Comparison of ENCODE assay signal across 10 cellular contexts in the genomic region with DNA sequence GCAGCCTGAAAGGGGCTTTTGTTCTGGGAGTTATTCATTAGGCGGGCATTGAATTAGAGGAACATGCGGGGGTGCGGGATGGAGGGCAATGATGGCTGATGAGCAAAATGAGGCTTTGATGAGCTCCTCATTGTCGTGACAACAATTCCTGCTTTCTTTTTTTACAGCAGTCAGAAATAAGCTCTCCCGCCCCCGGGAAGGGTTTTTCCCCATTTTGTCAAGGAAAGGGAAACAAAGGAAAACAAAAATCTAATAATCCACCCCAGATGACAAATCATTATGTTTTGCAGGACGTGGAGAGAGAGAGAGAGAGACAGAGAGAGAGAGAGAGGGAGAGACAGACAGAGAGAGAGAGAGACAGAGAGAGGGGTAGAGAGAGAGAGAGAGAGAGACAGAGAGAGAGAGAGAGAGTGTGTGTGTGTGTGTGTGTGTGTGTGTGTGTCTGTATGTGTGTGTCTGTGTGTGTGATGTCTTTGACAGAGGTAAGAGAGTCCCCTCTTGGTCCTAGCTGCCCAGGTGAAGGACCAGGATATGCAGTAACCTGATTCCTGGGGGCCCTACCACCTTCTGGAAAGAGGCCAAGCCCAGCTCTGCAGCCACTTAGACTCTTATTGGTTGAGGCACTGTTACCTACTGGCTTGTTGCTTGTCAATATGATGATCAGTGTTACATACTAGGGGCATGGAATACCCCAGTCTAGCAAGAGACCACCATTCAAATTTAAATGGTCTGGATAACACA. TPM values are rescaled to one million over a fixed set of nuclear protein-coding genes. Genes with fewer than 3 reads are reported as not detected.
DNase-seq lines count a peak whose midpoint lies in the region; ATAC-seq and TF ChIP-seq lines count a peak whose summit lies in the region.
"Had no signal": no experiment of that assay in that cellular context is flagged by ENCODE, and none has a peak within 500 bp of the region (broad histone marks: within the 10 kb centered on the region; RNA-seq: fewer than 3 reads in every experiment).

No MANE protein-coding gene starts in this region.

- no peaks in the 10 kb centered on the region for H3K36me3 ChIP-seq in PC-9 (ENCODE audit: low read depth)
- H3K36me3 ChIP-seq in smooth muscle cell (ENCODE audit: low read depth): peaks cover 8% of the 10 kb centered on the region
- H3K36me3 ChIP-seq: esophagus squamous epithelium, neutrophil had no signal

- H3K4me2 ChIP-seq in PC-9 (peak overlapping the region; percentile 36; the same call in 1 of the 2 replicates), smooth muscle cell (peak overlapping the region; percentile 64)

- H3K4me1 Mint-ChIP-seq in glutamatergic neuron (ENCODE audit: low read depth, unreplicated experiment): peaks cover 22% of the 10 kb centered on the region

- ATAC-seq in HG03039 (IDR thresholded peaks at IDR 0.05; ENCODE audit: unreplicated experiment): no peak

- H3K9ac ChIP-seq in smooth muscle cell (ENCODE audit: low read depth): no peak overlapping the region

- POLR2A ChIA-PET in PC-9 (lab: Charles Lee; ENCODE audit: unreplicated experiment): no interaction called here

- no peaks in the 10 kb centered on the region for H3K36me3 Mint-ChIP-seq in glutamatergic neuron (ENCODE audit: unreplicated experiment)

- H2AFZ ChIP-seq in PC-9 (no peak overlapping the region), smooth muscle cell (ENCODE audit: low read depth) (no peak overlapping the region)

- H3F3A ChIP-seq in PC-9 (ENCODE audit: insufficient read depth, low read depth) (no peaks in the 10 kb centered on the region; the same call in 1 of the 2 replicates), smooth muscle cell (ENCODE audit: low read depth) (peaks cover 4% of the 10 kb centered on the region)

- no peaks in the 10 kb centered on the region for H3K27me3 ChIP-seq in PC-9 (ENCODE audit: insufficient read depth, low read depth)
- no peaks in the 10 kb centered on the region for H3K27me3 ChIP-seq in smooth muscle cell (ENCODE audit: low read depth)
- H3K27me3 ChIP-seq: esophagus squamous epithelium had no signal

- peaks cover 2% of the 10 kb centered on the region for H3K27me3 Mint-ChIP-seq in glutamatergic neuron (ENCODE audit: unreplicated experiment)

- TF ChIP-seq CTCF in PC-9 (conservative IDR thresholded peaks at IDR 0.05) (no peak), glutamatergic neuron (IDR thresholded peaks at IDR 0.05; ENCODE audit: partially characterized antibody, unreplicated experiment) (no peak), smooth muscle cell (IDR thresholded peaks at IDR 0.05; ENCODE audit: borderline replicate concordance, insufficient read depth, poor library complexity, severe bottlenecking) (no peak)

- WGBS in smooth muscle cell (ENCODE audit: low lambda C conversion rate): 39% methylated on average over 7 of the region's 7 CpGs

- peak overlapping the region; percentile 45 for H3K27ac Mint-ChIP-seq in glutamatergic neuron (ENCODE audit: unreplicated experiment)

- BruUV-seq in PC-9 (replicated peaks; lab: Mats Ljungman, UMichigan): no TSS peak

- DNase-seq in NCI-H1092 (lab: John Stamatoyannopoulos, UW) (peak; percentile 84), PC-9 (no peak), glutamatergic neuron (no peak), smooth muscle cell (lab: John Stamatoyannopoulos, UW; ENCODE audit: unreplicated experiment) (no peak), HT-29 (ENCODE audit: low spot score) (no peak), NAMALWA (ENCODE audit: low spot score) (no peak), Kasumi-1 (lab: John Stamatoyannopoulos, UW) (no peak)
- DNase-seq: esophagus squamous epithelium had no signal

- H3K4me3 ChIP-seq in PC-9: no peak overlapping the region
- no peak overlapping the region for H3K4me3 ChIP-seq in smooth muscle cell
- H3K4me3 ChIP-seq: esophagus squamous epithelium had no signal

- CTCF ChIA-PET in PC-9 (lab: Charles Lee): interaction anchor here (0.5 to 1.4 kb wide), 14 partner anchors 13 to 1023 kb away, joined by 3 to 13 read pairs (median 4); no protein-coding TSS in a partner anchor

- H3K27ac ChIP-seq in PC-9 (no peak overlapping the region), smooth muscle cell (ENCODE audit: low read depth) (peak overlapping the region; percentile 60)
- H3K27ac ChIP-seq: neutrophil had no signal

- intact Hi-C loops in PC-9 (cut with micrococcal nuclease; ENCODE audit: unreplicated experiment): loop anchor here (1.0 to 10.0 kb wide), 5 partner anchors 42 to 564 kb away; a partner anchor contains a TSS

- H3K9me3 ChIP-seq in PC-9 (ENCODE audit: insufficient read depth, low read depth): no peaks in the 10 kb centered on the region
- H3K9me3 ChIP-seq in smooth muscle cell (replicated peaks; ENCODE audit: low read depth): no peaks in the 10 kb centered on the region
- H3K9me3 ChIP-seq: esophagus squamous epithelium, neutrophil had no signal

- H3K79me2 ChIP-seq in PC-9 (ENCODE audit: low read depth): no peaks in the 10 kb centered on the region
- no peaks in the 10 kb centered on the region for H3K79me2 ChIP-seq in smooth muscle cell (ENCODE audit: low read depth)

- H3K4me3 Mint-ChIP-seq in glutamatergic neuron (ENCODE audit: unreplicated experiment): no peak overlapping the region

- no peaks in the 10 kb centered on the region for H3K9me3 Mint-ChIP-seq in glutamatergic neuron (ENCODE audit: unreplicated experiment)

- H4K20me1 ChIP-seq in PC-9 (ENCODE audit: insufficient read depth) (no peaks in the 10 kb centered on the region), smooth muscle cell (ENCODE audit: low read depth) (no peaks in the 10 kb centered on the region)

- no peaks in the 10 kb centered on the region for H3K4me1 ChIP-seq in PC-9 (replicated peaks; ENCODE audit: insufficient read depth)
- peaks cover 17% of the 10 kb centered on the region for H3K4me1 ChIP-seq in smooth muscle cell (ENCODE audit: low read depth)

- no peaks in the 10 kb centered on the region for H3K9me2 ChIP-seq in PC-9 (ENCODE audit: insufficient read depth)

RNA-seq across cellular contexts. Expression of a gene that starts 46.7 kb away (rescaled TPM):
- total RNA-seq in PC-9 (2021): 31.5 and 41.2 TPM in 2 replicates
- 15.0 TPM for total RNA-seq in glutamatergic neuron (ENCODE audit: unreplicated experiment)
- 73.9 and 78.6 TPM in 2 replicates for total RNA-seq in smooth muscle cell
- polyA plus RNA-seq in smooth muscle cell: 85.4 and 99.4 TPM in 2 replicates
- total RNA-seq in HT-29 (2014; rRNA removed; shearing (Covaris generic)): 13.9 and 16.7 TPM in 2 replicates
